In genomic region chr2:122210898-122211605, GRCh38 we compare ENCODE assay signal across 23 cellular contexts.
A peak's percentile ranks its signal among the peaks of the same experiment; 100 is the strongest.
DNase-seq lines count a peak whose midpoint lies in the region; ATAC-seq, FAIRE-seq and TF ChIP-seq lines count a peak whose summit lies in the region.
"Had no signal": no experiment of that assay in that cellular context is flagged by ENCODE, and none has a peak within 500 bp of the region (broad histone marks: within the 10 kb centered on the region; RNA-seq: fewer than 3 reads in every experiment).

No MANE protein-coding gene starts in this region.

- H2AFZ ChIP-seq in MM.1S (ENCODE audit: low read length) (no peak overlapping the region), K562 (ENCODE audit: low read depth, low read length) (no peak overlapping the region)

- no peaks in the 10 kb centered on the region for H3F3A ChIP-seq in MM.1S (ENCODE audit: insufficient read depth, low read length)

- FAIRE-seq in A549 (lab: Jason Lieb, UNC) (no peak), K562 (lab: Jason Lieb, UNC) (no peak)

- intact Hi-C loops in K562 (cut with micrococcal nuclease): no loop called here

- H3K79me2 ChIP-seq in MM.1S (ENCODE audit: low read length): no peaks in the 10 kb centered on the region
- no peaks in the 10 kb centered on the region for H3K79me2 ChIP-seq in K562 (ENCODE audit: control insufficient read depth, insufficient read depth, low read length)

- TF ChIP-seq EP300 in A549 (IDR thresholded peaks at IDR 0.05) (no peak), K562 (IDR thresholded peaks at IDR 0.05; ENCODE audit: low read length) (no peak)

- H3K4me1 ChIP-seq in A549 (no peaks in the 10 kb centered on the region), MM.1S (ENCODE audit: low read length) (no peaks in the 10 kb centered on the region), K562 (replicated peaks in 1 of 2; ENCODE audit: control insufficient read depth in 2 of 2, insufficient read depth in 2 of 2, low read length in 2 of 2) (no peaks in the 10 kb centered on the region), endodermal cell (ENCODE audit: control insufficient read depth, insufficient read depth, low read length) (no peaks in the 10 kb centered on the region)
- H3K4me1 ChIP-seq: HAP-1, SJCRH30 had no signal

- H3K9me3 Mint-ChIP-seq in endodermal cell: no peaks in the 10 kb centered on the region

- TF ChIP-seq CTCF in A549 (IDR thresholded peaks at IDR 0.05) (no peak), MM.1S (IDR thresholded peaks at IDR 0.05; ENCODE audit: low read length) (no peak), K562 (IDR thresholded peaks at IDR 0.05 in 2 of 3, conservative IDR thresholded peaks at IDR 0.05 in 1 of 3; ENCODE audit: insufficient read depth in 2 of 3, low read depth in 1 of 3, low read length in 3 of 3) (no peak), endodermal cell (conservative IDR thresholded peaks at IDR 0.05) (no peak)

- CTCF ChIA-PET in A549 (lab: Yijun Ruan, JAX): no interaction called here
- CTCF ChIA-PET in K562 (lab: Yijun Ruan, JAX; ENCODE audit: low intra/inter-chr PET ratio): interaction anchor here (0.6 kb wide), 1 partner anchor 8 kb away, joined by 3 read pairs; no protein-coding TSS in a partner anchor

- no peak overlapping the region for H3K4me2 ChIP-seq in A549
- H3K4me2 ChIP-seq in MM.1S (ENCODE audit: low read depth, low read length): no peak overlapping the region
- H3K4me2 ChIP-seq in K562 (ENCODE audit: insufficient read depth, low read length): no peak overlapping the region

- POLR2A ChIA-PET in A549 (lab: Yijun Ruan, JAX): no interaction called here
- POLR2A ChIA-PET in K562 (lab: Yijun Ruan, JAX): no interaction called here

- peaks cover 10% of the 10 kb centered on the region for H3K27me3 Mint-ChIP-seq in endodermal cell (ENCODE audit: insufficient read depth)

- H3K4me3 Mint-ChIP-seq in endodermal cell: no peak overlapping the region
- H3K4me3 Mint-ChIP-seq: CD8-positive, alpha-beta memory T cell had no signal

- no peaks in the 10 kb centered on the region for H4K20me1 ChIP-seq in MM.1S (ENCODE audit: insufficient read depth, low read length)
- no peaks in the 10 kb centered on the region for H4K20me1 ChIP-seq in K562 (replicated peaks; ENCODE audit: control insufficient read depth, insufficient read depth, low read length)
- H4K20me1 ChIP-seq: BLaER1 treated with 17β-estradiol and CSF1 and Interleukin-3, amounts not matched to agents 10 nM and 100 nM had no signal

- BruUV-seq in K562 (replicated peaks; lab: Mats Ljungman, UMichigan): no TSS peak

- H3K27ac Mint-ChIP-seq in endodermal cell: no peak overlapping the region
- H3K27ac Mint-ChIP-seq: CD8-positive, alpha-beta memory T cell had no signal

- TF ChIP-seq POLR2A in A549 (IDR thresholded peaks at IDR 0.05; ENCODE audit: low read length) (no peak), K562 (conservative IDR thresholded peaks at IDR 0.05) (no peak)

- in situ Hi-C loops in K562 (cut with MboI): no loop called here

- no peak overlapping the region for H3K27ac ChIP-seq in A549
- H3K27ac ChIP-seq in MM.1S (ENCODE audit: low read length): no peak overlapping the region
- no peak overlapping the region for H3K27ac ChIP-seq in K562 (ENCODE audit: extremely low read depth, low read depth, low read length)
- no peak overlapping the region for H3K27ac ChIP-seq in endodermal cell (ENCODE audit: low read depth, low read length)
- H3K27ac ChIP-seq: BLaER1 treated with 17β-estradiol and CSF1 and Interleukin-3, amounts not matched to agents 10 nM and 100 nM; RWPE1; SJCRH30 had no signal

- no peaks in the 10 kb centered on the region for H3K4me1 Mint-ChIP-seq in endodermal cell
- H3K4me1 Mint-ChIP-seq: CD8-positive, alpha-beta memory T cell had no signal

- ATAC-seq in A549: no peak
- peak; percentile 73 for ATAC-seq in GM18870 (IDR thresholded peaks at IDR 0.05; ENCODE audit: unreplicated experiment)
- ATAC-seq in K562: no peak
- no peak for ATAC-seq in left lobe of liver
- ATAC-seq in HG03432 (IDR thresholded peaks at IDR 0.05; ENCODE audit: unreplicated experiment): no peak

- H3K9me2 ChIP-seq in MM.1S (replicated peaks; ENCODE audit: insufficient read depth, low read length): no peaks in the 10 kb centered on the region

- no peak for DNase-seq in A549 (ENCODE audit: low read depth in 1 of 2, low spot score in 1 of 2)
- peak; percentile 39 for DNase-seq in MM.1S
- no peak for DNase-seq in K562 (ENCODE audit: extremely low read depth in 1 of 4, low spot score in 3 of 4)
- no peak for DNase-seq in left lobe of liver (ENCODE audit: low spot score)
- DNase-seq in endodermal cell: no peak
- no peak for DNase-seq in NCI-H2171 treated with DMSO at 0.1 percent for 48 hours (lab: John Stamatoyannopoulos, UW)
- DNase-seq: 8988T; CD8-positive, alpha-beta memory T cell; DMS79 treated with DMSO at 0.1 percent for 48 hours; Kasumi-1; NCI-H1105 treated with DMSO at 0.1 percent for 48 hours; NCI-H1930; NCI-H446; NCI-H69; NK-92 treated with Interleukin-12 subunit alpha and Interleukin-12 subunit beta, amount 100 ng/mL, for 24 hours; OCI-M1; SJCRH30; SW 1271 had no signal

- TF ChIP-seq RAD21 in A549 (conservative IDR thresholded peaks at IDR 0.05 in 1 of 2, IDR thresholded peaks at IDR 0.05 in 1 of 2): no peak
- TF ChIP-seq RAD21 in K562 (CRISPR knock-in tag; conservative IDR thresholded peaks at IDR 0.05 in 1 of 2, IDR thresholded peaks at IDR 0.05 in 1 of 2): no peak

- no peaks in the 10 kb centered on the region for H3K9me3 ChIP-seq in A549
- no peaks in the 10 kb centered on the region for H3K9me3 ChIP-seq in MM.1S (replicated peaks; ENCODE audit: insufficient read depth, low read length)
- H3K9me3 ChIP-seq in K562 (replicated peaks; ENCODE audit: control insufficient read depth, insufficient read depth, low read depth, low read length): no peaks in the 10 kb centered on the region
- H3K9me3 ChIP-seq in endodermal cell (ENCODE audit: control insufficient read depth, low read length): no peaks in the 10 kb centered on the region
- H3K9me3 ChIP-seq: BLaER1 treated with 17β-estradiol and CSF1 and Interleukin-3, amounts not matched to agents 10 nM and 100 nM; HAP-1; SJCRH30 had no signal

- no peaks in the 10 kb centered on the region for H3K9me1 ChIP-seq in K562 (ENCODE audit: control insufficient read depth, insufficient read depth, low read length)

- H3K36me3 ChIP-seq in MM.1S (replicated peaks; ENCODE audit: insufficient read depth, low read length) (no peaks in the 10 kb centered on the region), K562 (ENCODE audit: control insufficient read depth, insufficient read depth, low read length) (no peaks in the 10 kb centered on the region), endodermal cell (ENCODE audit: control insufficient read depth, insufficient read depth, low read length) (no peaks in the 10 kb centered on the region)
- H3K36me3 ChIP-seq: BLaER1 treated with 17β-estradiol and CSF1 and Interleukin-3, amounts not matched to agents 10 nM and 100 nM; HAP-1; SJCRH30 had no signal

- no peaks in the 10 kb centered on the region for H3K36me3 Mint-ChIP-seq in endodermal cell (ENCODE audit: low read depth)
- H3K36me3 Mint-ChIP-seq: CD8-positive, alpha-beta memory T cell had no signal

- H3K9ac ChIP-seq in MM.1S (ENCODE audit: low read length) (no peak overlapping the region), K562 (ENCODE audit: insufficient read depth in 1 of 2, low read depth in 2 of 2, low read length in 2 of 2) (no peak overlapping the region), endodermal cell (ENCODE audit: extremely low read depth, low read length, poor library complexity, severe bottlenecking) (no peak overlapping the region)
- H3K9ac ChIP-seq: BLaER1 treated with 17β-estradiol and CSF1 and Interleukin-3, amounts not matched to agents 10 nM and 100 nM had no signal

- H3K27me3 ChIP-seq in MM.1S (replicated peaks; ENCODE audit: insufficient read depth, low read length) (no peaks in the 10 kb centered on the region), K562 (ENCODE audit: control insufficient read depth in 2 of 2, insufficient read depth in 2 of 2, low read length in 2 of 2) (peaks cover 0 to 3% of the 10 kb centered on the region in 2 experiments; a peak in 1 of 5 replicates), endodermal cell (ENCODE audit: control insufficient read depth, insufficient read depth, low read length, poor library complexity, severe bottlenecking) (peaks cover 4% of the 10 kb centered on the region)
- H3K27me3 ChIP-seq: BLaER1 treated with 17β-estradiol and CSF1 and Interleukin-3, amounts not matched to agents 10 nM and 100 nM; SJCRH30 had no signal

- WGBS in A549 (ENCODE audit: missing lambda C conversion rate): 7% methylated on average over 4 of the region's 4 CpGs
- 2% methylated on average over 4 of the region's 4 CpGs for WGBS in K562 (ENCODE audit: insufficient coverage, low coverage, missing lambda C conversion rate)
- WGBS in endodermal cell (ENCODE audit: insufficient coverage in 1 of 2, insufficient read length in 1 of 2), 2 experiments: 90 to 100% methylated on average over 1 to 4 of the region's 4 CpGs

- H3K4me3 ChIP-seq in A549 (no peak overlapping the region), MM.1S (ENCODE audit: low read length) (no peak overlapping the region), K562 (no peak overlapping the region), endodermal cell (ENCODE audit: low read length) (no peak overlapping the region)
- H3K4me3 ChIP-seq: BLaER1 treated with 17β-estradiol and CSF1 and Interleukin-3, amounts not matched to agents 10 nM and 100 nM; HAP-1; SJCRH30 had no signal

TF ChIP-seq in A549, 52 proteins besides CTCF, POLR2A, EP300 and RAD21:
- peak; percentile 91 for TF ChIP-seq MAFK (IDR thresholded peaks at IDR 0.05; ENCODE audit: partially characterized antibody)
- no peak for TF ChIP-seq NFE2L2 (conservative IDR thresholded peaks at IDR 0.05; ENCODE audit: low read length)

TF ChIP-seq in K562, 482 proteins besides CTCF, POLR2A, EP300 and RAD21 (continues in another document):
- no peak for TF ChIP-seq NELFE (IDR thresholded peaks at IDR 0.05; ENCODE audit: insufficient read depth, insufficient read length)
- TF ChIP-seq MAFG (tag; conservative IDR thresholded peaks at IDR 0.05): peak; percentile 79
- peak; percentile 86 for TF ChIP-seq MAFK (IDR thresholded peaks at IDR 0.05; ENCODE audit: low read length)
- no peak for TF ChIP-seq FUS (optimal IDR thresholded peaks at IDR 0.05; ENCODE audit: low read depth, low read length)
- no peak for TF ChIP-seq POLR2H (tag; IDR thresholded peaks at IDR 0.05; ENCODE audit: low read depth)
- TF ChIP-seq C11orf30 (IDR thresholded peaks at IDR 0.05; ENCODE audit: low read depth): peak; percentile 72

Comparison
In these comparisons a context has a peak if more than half of its experiments do, and no peak if none do; other contexts are left out.
1. Of the 35 proteins assayed by ChIP-seq in both K562 and A549: peak only in K562: none; only in A549: none; in both: MAFK; in neither: 34.